Comparison of ENCODE assay signal across 1 cellular context in the genomic region with DNA sequence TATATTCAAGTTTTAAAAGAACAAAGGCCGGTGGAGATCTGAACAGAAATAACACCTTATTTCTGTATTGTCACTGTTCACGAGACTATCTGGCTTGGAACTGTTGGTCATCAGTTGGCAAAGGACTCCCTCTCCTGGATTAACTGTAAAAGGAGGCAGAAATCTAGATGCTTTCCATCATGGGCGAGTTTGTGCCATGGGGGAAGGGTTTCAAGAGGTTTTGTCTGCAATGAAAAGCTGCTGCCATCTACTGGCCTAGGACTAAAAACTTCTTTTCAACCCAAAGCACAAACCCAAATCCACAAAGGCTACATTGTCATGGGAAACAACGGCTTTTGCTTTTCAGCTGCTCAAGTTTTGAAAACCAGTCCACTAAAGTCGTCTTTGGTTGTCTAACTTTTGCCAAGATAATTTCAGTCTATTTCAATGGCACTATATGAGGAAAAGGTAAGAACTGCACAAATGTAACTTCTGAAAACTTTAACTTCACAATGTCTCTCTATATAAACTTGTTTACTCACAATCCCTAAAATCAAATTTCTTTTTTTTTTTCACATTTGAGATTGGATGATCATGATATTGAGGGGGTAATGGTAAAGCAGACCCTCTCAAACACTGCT.
TF ChIP-seq lines count a peak whose summit lies in the region.

No MANE protein-coding gene starts in this region.

TF ChIP-seq in HepG2, 621 proteins besides CTCF, POLR2A, EP300 and RAD21 (continued from another document and continues in another):
- TF ChIP-seq, protein P1, sequence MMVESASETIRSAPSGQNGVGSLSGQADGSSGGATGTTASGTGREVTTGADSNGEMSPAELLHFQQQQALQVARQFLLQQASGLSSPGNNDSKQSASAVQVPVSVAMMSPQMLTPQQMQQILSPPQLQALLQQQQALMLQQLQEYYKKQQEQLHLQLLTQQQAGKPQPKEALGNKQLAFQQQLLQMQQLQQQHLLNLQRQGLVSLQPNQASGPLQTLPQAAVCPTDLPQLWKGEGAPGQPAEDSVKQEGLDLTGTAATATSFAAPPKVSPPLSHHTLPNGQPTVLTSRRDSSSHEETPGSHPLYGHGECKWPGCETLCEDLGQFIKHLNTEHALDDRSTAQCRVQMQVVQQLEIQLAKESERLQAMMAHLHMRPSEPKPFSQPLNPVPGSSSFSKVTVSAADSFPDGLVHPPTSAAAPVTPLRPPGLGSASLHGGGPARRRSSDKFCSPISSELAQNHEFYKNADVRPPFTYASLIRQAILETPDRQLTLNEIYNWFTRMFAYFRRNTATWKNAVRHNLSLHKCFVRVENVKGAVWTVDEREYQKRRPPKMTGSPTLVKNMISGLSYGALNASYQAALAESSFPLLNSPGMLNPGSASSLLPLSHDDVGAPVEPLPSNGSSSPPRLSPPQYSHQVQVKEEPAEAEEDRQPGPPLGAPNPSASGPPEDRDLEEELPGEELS (CRISPR knock-in tag; IDR thresholded peaks at IDR 0.05), result peak; percentile 39; the same call in 1 of the 2 replicates
- TF ChIP-seq KAT8 (CRISPR knock-in tag; IDR thresholded peaks at IDR 0.05) (0 out of 2 replicates have a peak, but pooled peaks have one; percentile 43), ARNT (IDR thresholded peaks at IDR 0.05) (no peak), POGZ (CRISPR knock-in tag; IDR thresholded peaks at IDR 0.05) (0 out of 2 replicates have a peak, but pooled peaks have one; percentile 15), CEBPG (CRISPR knock-in tag; IDR thresholded peaks at IDR 0.05) (no peak), ZNF329 (CRISPR knock-in tag; IDR thresholded peaks at IDR 0.05; ENCODE audit: low read depth) (no peak), POLR2AphosphoS2 (IDR thresholded peaks at IDR 0.05; ENCODE audit: low read depth, low read length) (no peak), CHD4 (IDR thresholded peaks at IDR 0.05; ENCODE audit: borderline replicate concordance, low read length) (no peak), PITX1 (CRISPR knock-in tag; IDR thresholded peaks at IDR 0.05) (no peak), ZNF547 (CRISPR knock-in tag; IDR thresholded peaks at IDR 0.05) (no peak), ZNF776 (CRISPR knock-in tag; IDR thresholded peaks at IDR 0.05) (no peak), CHD2 (IDR thresholded peaks at IDR 0.05; ENCODE audit: low read depth, low read length) (0 out of 2 replicates have a peak, but pooled peaks have one; percentile 22), TBX3 (IDR thresholded peaks at IDR 0.05; ENCODE audit: borderline replicate concordance) (no peak), ZNF256 (CRISPR knock-in tag; conservative IDR thresholded peaks at IDR 0.05) (no peak), CBX1 (IDR thresholded peaks at IDR 0.05; ENCODE audit: low read depth) (no peak), ZIK1 (CRISPR knock-in tag; IDR thresholded peaks at IDR 0.05; ENCODE audit: borderline replicate concordance, low read depth) (no peak), REPIN1 (CRISPR knock-in tag; IDR thresholded peaks at IDR 0.05; ENCODE audit: borderline replicate concordance, low read depth) (peak; percentile 41; the same call in 1 of the 2 replicates), ERF (CRISPR knock-in tag; IDR thresholded peaks at IDR 0.05) (peak; percentile 45; the same call in 1 of the 2 replicates), MYNN (CRISPR knock-in tag; IDR thresholded peaks at IDR 0.05; ENCODE audit: low read depth) (no peak), ZNF20 (CRISPR knock-in tag; IDR thresholded peaks at IDR 0.05) (no peak), ZNF766 (CRISPR knock-in tag; IDR thresholded peaks at IDR 0.05; ENCODE audit: borderline replicate concordance) (no peak)
- TF ChIP-seq, protein P2, sequence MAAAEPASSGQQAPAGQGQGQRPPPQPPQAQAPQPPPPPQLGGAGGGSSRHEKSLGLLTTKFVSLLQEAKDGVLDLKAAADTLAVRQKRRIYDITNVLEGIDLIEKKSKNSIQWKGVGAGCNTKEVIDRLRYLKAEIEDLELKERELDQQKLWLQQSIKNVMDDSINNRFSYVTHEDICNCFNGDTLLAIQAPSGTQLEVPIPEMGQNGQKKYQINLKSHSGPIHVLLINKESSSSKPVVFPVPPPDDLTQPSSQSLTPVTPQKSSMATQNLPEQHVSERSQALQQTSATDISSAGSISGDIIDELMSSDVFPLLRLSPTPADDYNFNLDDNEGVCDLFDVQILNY (CRISPR knock-in tag; conservative IDR thresholded peaks at IDR 0.05), result no peak
- TF ChIP-seq, protein P3, sequence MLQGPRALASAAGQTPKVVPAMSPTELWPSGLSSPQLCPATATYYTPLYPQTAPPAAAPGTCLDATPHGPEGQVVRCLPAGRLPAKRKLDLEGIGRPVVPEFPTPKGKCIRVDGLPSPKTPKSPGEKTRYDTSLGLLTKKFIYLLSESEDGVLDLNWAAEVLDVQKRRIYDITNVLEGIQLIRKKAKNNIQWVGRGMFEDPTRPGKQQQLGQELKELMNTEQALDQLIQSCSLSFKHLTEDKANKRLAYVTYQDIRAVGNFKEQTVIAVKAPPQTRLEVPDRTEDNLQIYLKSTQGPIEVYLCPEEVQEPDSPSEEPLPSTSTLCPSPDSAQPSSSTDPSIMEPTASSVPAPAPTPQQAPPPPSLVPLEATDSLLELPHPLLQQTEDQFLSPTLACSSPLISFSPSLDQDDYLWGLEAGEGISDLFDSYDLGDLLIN (CRISPR knock-in tag; IDR thresholded peaks at IDR 0.05; ENCODE audit: borderline replicate concordance), result no peak
- TF ChIP-seq, protein P4, sequence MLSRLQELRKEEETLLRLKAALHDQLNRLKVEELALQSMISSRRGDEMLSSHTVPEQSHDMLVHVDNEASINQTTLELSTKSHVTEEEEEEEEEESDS (CRISPR knock-in tag; IDR thresholded peaks at IDR 0.05; ENCODE audit: borderline replicate concordance), result no peak
- TF ChIP-seq, protein P5, sequence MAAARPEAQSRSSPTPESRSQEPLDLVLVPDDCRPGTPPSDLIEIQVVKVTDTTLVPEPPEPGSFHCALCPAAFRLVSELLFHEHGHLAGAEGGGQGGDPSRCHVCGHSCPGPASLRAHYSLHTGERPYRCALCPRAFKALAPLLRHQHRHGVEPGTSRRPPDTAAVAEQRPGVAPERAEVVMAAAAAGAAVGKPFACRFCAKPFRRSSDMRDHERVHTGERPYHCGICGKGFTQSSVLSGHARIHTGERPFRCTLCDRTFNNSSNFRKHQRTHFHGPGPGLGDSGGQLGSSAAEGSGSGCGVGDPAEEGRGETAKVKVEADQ (CRISPR knock-in tag; IDR thresholded peaks at IDR 0.05; ENCODE audit: borderline replicate concordance), result no peak
- TF ChIP-seq, protein P6, sequence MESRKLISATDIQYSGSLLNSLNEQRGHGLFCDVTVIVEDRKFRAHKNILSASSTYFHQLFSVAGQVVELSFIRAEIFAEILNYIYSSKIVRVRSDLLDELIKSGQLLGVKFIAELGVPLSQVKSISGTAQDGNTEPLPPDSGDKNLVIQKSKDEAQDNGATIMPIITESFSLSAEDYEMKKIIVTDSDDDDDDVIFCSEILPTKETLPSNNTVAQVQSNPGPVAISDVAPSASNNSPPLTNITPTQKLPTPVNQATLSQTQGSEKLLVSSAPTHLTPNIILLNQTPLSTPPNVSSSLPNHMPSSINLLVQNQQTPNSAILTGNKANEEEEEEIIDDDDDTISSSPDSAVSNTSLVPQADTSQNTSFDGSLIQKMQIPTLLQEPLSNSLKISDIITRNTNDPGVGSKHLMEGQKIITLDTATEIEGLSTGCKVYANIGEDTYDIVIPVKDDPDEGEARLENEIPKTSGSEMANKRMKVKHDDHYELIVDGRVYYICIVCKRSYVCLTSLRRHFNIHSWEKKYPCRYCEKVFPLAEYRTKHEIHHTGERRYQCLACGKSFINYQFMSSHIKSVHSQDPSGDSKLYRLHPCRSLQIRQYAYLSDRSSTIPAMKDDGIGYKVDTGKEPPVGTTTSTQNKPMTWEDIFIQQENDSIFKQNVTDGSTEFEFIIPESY (CRISPR knock-in tag; IDR thresholded peaks at IDR 0.05), result no peak
- TF ChIP-seq, protein P7, sequence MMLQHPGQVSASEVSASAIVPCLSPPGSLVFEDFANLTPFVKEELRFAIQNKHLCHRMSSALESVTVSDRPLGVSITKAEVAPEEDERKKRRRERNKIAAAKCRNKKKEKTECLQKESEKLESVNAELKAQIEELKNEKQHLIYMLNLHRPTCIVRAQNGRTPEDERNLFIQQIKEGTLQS (CRISPR knock-in tag; IDR thresholded peaks at IDR 0.05), result no peak
- TF ChIP-seq, protein P8, sequence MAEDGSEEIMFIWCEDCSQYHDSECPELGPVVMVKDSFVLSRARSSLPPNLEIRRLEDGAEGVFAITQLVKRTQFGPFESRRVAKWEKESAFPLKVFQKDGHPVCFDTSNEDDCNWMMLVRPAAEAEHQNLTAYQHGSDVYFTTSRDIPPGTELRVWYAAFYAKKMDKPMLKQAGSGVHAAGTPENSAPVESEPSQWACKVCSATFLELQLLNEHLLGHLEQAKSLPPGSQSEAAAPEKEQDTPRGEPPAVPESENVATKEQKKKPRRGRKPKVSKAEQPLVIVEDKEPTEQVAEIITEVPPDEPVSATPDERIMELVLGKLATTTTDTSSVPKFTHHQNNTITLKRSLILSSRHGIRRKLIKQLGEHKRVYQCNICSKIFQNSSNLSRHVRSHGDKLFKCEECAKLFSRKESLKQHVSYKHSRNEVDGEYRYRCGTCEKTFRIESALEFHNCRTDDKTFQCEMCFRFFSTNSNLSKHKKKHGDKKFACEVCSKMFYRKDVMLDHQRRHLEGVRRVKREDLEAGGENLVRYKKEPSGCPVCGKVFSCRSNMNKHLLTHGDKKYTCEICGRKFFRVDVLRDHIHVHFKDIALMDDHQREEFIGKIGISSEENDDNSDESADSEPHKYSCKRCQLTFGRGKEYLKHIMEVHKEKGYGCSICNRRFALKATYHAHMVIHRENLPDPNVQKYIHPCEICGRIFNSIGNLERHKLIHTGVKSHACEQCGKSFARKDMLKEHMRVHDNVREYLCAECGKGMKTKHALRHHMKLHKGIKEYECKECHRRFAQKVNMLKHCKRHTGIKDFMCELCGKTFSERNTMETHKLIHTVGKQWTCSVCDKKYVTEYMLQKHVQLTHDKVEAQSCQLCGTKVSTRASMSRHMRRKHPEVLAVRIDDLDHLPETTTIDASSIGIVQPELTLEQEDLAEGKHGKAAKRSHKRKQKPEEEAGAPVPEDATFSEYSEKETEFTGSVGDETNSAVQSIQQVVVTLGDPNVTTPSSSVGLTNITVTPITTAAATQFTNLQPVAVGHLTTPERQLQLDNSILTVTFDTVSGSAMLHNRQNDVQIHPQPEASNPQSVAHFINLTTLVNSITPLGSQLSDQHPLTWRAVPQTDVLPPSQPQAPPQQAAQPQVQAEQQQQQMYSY (CRISPR knock-in tag; IDR thresholded peaks at IDR 0.05), result no peak
- TF ChIP-seq, protein P9, sequence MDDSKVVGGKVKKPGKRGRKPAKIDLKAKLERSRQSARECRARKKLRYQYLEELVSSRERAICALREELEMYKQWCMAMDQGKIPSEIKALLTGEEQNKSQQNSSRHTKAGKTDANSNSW (CRISPR knock-in tag; IDR thresholded peaks at IDR 0.05; ENCODE audit: borderline replicate concordance), result no peak
- TF ChIP-seq, protein P10, sequence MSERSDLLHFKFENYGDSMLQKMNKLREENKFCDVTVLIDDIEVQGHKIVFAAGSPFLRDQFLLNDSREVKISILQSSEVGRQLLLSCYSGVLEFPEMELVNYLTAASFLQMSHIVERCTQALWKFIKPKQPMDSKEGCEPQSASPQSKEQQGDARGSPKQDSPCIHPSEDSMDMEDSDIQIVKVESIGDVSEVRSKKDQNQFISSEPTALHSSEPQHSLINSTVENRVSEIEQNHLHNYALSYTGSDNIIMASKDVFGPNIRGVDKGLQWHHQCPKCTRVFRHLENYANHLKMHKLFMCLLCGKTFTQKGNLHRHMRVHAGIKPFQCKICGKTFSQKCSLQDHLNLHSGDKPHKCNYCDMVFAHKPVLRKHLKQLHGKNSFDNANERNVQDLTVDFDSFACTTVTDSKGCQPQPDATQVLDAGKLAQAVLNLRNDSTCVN (CRISPR knock-in tag; IDR thresholded peaks at IDR 0.05; ENCODE audit: borderline replicate concordance), result no peak
- TF ChIP-seq, protein P11, sequence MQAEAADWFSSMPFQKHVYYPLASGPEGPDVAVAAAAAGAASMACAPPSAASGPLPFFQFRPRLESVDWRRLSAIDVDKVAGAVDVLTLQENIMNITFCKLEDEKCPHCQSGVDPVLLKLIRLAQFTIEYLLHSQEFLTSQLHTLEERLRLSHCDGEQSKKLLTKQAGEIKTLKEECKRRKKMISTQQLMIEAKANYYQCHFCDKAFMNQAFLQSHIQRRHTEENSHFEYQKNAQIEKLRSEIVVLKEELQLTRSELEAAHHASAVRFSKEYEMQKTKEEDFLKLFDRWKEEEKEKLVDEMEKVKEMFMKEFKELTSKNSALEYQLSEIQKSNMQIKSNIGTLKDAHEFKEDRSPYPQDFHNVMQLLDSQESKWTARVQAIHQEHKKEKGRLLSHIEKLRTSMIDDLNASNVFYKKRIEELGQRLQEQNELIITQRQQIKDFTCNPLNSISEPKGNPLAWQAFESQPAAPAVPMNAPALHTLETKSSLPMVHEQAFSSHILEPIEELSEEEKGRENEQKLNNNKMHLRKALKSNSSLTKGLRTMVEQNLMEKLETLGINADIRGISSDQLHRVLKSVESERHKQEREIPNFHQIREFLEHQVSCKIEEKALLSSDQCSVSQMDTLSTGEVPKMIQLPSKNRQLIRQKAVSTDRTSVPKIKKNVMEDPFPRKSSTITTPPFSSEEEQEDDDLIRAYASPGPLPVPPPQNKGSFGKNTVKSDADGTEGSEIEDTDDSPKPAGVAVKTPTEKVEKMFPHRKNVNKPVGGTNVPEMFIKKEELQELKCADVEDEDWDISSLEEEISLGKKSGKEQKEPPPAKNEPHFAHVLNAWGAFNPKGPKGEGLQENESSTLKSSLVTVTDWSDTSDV (CRISPR knock-in tag; IDR thresholded peaks at IDR 0.05), result no peak
- TF ChIP-seq, protein P12, sequence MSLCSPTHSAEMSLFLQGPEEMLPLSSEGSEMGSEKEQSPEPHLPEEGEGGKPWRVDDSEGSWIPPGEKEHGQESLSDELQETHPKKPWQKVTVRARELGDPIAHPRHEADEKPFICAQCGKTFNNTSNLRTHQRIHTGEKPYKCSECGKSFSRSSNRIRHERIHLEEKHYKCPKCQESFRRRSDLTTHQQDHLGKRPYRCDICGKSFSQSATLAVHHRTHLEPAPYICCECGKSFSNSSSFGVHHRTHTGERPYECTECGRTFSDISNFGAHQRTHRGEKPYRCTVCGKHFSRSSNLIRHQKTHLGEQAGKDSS (CRISPR knock-in tag; IDR thresholded peaks at IDR 0.05; ENCODE audit: borderline replicate concordance, low read depth), result no peak
- TF ChIP-seq, protein P13, sequence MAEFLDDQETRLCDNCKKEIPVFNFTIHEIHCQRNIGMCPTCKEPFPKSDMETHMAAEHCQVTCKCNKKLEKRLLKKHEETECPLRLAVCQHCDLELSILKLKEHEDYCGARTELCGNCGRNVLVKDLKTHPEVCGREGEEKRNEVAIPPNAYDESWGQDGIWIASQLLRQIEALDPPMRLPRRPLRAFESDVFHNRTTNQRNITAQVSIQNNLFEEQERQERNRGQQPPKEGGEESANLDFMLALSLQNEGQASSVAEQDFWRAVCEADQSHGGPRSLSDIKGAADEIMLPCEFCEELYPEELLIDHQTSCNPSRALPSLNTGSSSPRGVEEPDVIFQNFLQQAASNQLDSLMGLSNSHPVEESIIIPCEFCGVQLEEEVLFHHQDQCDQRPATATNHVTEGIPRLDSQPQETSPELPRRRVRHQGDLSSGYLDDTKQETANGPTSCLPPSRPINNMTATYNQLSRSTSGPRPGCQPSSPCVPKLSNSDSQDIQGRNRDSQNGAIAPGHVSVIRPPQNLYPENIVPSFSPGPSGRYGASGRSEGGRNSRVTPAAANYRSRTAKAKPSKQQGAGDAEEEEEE (CRISPR knock-in tag; IDR thresholded peaks at IDR 0.05; ENCODE audit: borderline replicate concordance), result no peak
- TF ChIP-seq, protein P14, sequence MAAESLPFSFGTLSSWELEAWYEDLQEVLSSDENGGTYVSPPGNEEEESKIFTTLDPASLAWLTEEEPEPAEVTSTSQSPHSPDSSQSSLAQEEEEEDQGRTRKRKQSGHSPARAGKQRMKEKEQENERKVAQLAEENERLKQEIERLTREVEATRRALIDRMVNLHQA (CRISPR knock-in tag; IDR thresholded peaks at IDR 0.05), result no peak
